8 cellular contexts compared by ENCODE assay signal in the genomic region with DNA sequence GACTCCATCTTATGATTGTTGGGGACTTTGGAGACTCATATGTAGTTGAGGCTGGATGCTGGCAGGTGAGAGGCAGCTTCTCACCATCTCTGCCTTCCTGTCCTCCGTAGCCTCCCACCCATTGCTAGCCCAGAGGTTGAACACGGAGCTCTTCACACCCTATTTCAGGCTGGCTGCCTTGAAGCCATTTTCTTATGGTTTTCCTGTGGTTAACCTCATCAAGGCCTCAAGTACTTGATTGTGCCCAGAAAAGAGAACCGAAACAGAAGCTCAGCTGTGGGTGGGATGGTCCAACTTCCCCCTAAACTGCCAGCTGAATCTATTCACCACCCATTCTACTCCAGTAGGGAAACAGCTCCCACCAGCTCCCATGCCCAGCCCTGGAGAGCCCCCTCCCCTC.
A peak's percentile ranks its signal among the peaks of the same experiment; 100 is the strongest.
DNase-seq lines count a peak whose midpoint lies in the region; ATAC-seq and TF ChIP-seq lines count a peak whose summit lies in the region.

No MANE protein-coding gene starts in this region.

- DNase-seq in CD8-positive, alpha-beta T cell: peak; percentile 6 to 67 (median 42)
- DNase-seq in activated T-cell treated with anti-CD3 and anti-CD28 coated beads for 24 hours (ENCODE audit: low read depth) (peak; percentile 17), anterior cingulate cortex (lab: John Stamatoyannopoulos, UW) (no peak), right cardiac atrium (no peak), dermis blood vessel endothelial cell (no peak)
- DNase-seq in stimulated activated CD8-positive, alpha-beta memory T cell treated with anti-CD3 and anti-CD28 coated beads, Interleukin-12 subunit alpha, Interleukin-12 subunit beta, amount 100 ng/mL, for 1 hour (ENCODE audit: low read depth): peak; percentile 16

- no peak overlapping the region for H3K27ac ChIP-seq in CD8-positive, alpha-beta T cell (ENCODE audit: low read depth, low read length)
- no peak overlapping the region for H3K27ac ChIP-seq in right cardiac atrium (ENCODE audit: low read length)

- H3K36me3 ChIP-seq in CD8-positive, alpha-beta T cell (ENCODE audit: insufficient read depth, low read length): no peaks in the 10 kb centered on the region

- H3K4me3 Mint-ChIP-seq in CD8-positive, alpha-beta T cell: peak overlapping the region; percentile 38

- H3K36me3 Mint-ChIP-seq in CD8-positive, alpha-beta T cell: no peaks in the 10 kb centered on the region

- intact Hi-C loops in CD8-positive, alpha-beta T cell (cut with DNase I, micrococcal nuclease): no loop called here
- intact Hi-C loops in right cardiac atrium (cut with DNase I): no loop called here

- H3K27ac Mint-ChIP-seq in CD8-positive, alpha-beta T cell: peak overlapping the region; percentile 46

- peaks cover 45% of the 10 kb centered on the region for H3K4me1 Mint-ChIP-seq in CD8-positive, alpha-beta T cell (ENCODE audit: low read depth)

- peaks cover 30% of the 10 kb centered on the region for H3K4me1 ChIP-seq in CD8-positive, alpha-beta T cell (ENCODE audit: insufficient read depth, low read length)
- H3K4me1 ChIP-seq in right cardiac atrium (ENCODE audit: control insufficient read depth, insufficient read depth, low read length): peaks cover 11% of the 10 kb centered on the region

- CTCF ChIA-PET in CD8-positive, alpha-beta T cell (lab: Charles Lee): interaction anchor here (0.7 to 4.8 kb wide), 4 partner anchors 12 to 20 kb away, joined by 3 to 49 read pairs (median 4); no protein-coding TSS in a partner anchor

- no peaks in the 10 kb centered on the region for H3K9me3 ChIP-seq in CD8-positive, alpha-beta T cell (ENCODE audit: low read length)
- no peaks in the 10 kb centered on the region for H3K9me3 ChIP-seq in right cardiac atrium (ENCODE audit: control insufficient read depth, low read length)

- whole genome bisulfite sequencing in right cardiac atrium: 76% methylated on average over 3 of the region's 3 CpGs

- peaks cover 78% of the 10 kb centered on the region for H3K27me3 Mint-ChIP-seq in CD8-positive, alpha-beta T cell (ENCODE audit: low read depth)

- H3K27me3 ChIP-seq in CD8-positive, alpha-beta T cell (ENCODE audit: insufficient read depth, low read length): peaks cover 25% of the 10 kb centered on the region
- H3K27me3 ChIP-seq in right cardiac atrium (ENCODE audit: control insufficient read depth, insufficient read depth): no peaks in the 10 kb centered on the region

- POLR2A ChIA-PET in CD8-positive, alpha-beta T cell (lab: Charles Lee): interaction anchor here (1.0 kb wide), 1 partner anchor 24 kb away, joined by 4 read pairs; no protein-coding TSS in a partner anchor

- ATAC-seq in CD8-positive, alpha-beta T cell: peak; percentile 90
- ATAC-seq in GM19468 (IDR thresholded peaks at IDR 0.05; ENCODE audit: extremely low read depth, unreplicated experiment) (peak; percentile 95), HG03558 (IDR thresholded peaks at IDR 0.05; ENCODE audit: extremely low read depth, unreplicated experiment) (peak; percentile 98), right cardiac atrium (no peak)

- no peaks in the 10 kb centered on the region for H3K9me3 Mint-ChIP-seq in CD8-positive, alpha-beta T cell

- H3K4me3 ChIP-seq in CD8-positive, alpha-beta T cell (ENCODE audit: low read depth, low read length): no peak overlapping the region
- H3K4me3 ChIP-seq in right cardiac atrium (ENCODE audit: low read length): no peak overlapping the region

- no peak for TF ChIP-seq CTCF in CD8-positive, alpha-beta T cell (IDR thresholded peaks at IDR 0.05)

Comparison
In these comparisons a context has a peak if more than half of its experiments do, and no peak if none do; other contexts are left out.
1. ATAC-seq: peak in CD8-positive, alpha-beta T cell (single experiment), GM19468 (single experiment) and HG03558 (single experiment); none in right cardiac atrium (0 of 2).
2. DNase-seq: peak in CD8-positive, alpha-beta T cell (7 of 7), activated T-cell treated with anti-CD3 and anti-CD28 coated beads for 24 hours (single experiment) and stimulated activated CD8-positive, alpha-beta memory T cell treated with anti-CD3 and anti-CD28 coated beads, Interleukin-12 subunit alpha, Interleukin-12 subunit beta, amount 100 ng/mL, for 1 hour (single experiment); none in anterior cingulate cortex (0 of 58), right cardiac atrium (0 of 3) and dermis blood vessel endothelial cell (single experiment).